In the genomic region with DNA sequence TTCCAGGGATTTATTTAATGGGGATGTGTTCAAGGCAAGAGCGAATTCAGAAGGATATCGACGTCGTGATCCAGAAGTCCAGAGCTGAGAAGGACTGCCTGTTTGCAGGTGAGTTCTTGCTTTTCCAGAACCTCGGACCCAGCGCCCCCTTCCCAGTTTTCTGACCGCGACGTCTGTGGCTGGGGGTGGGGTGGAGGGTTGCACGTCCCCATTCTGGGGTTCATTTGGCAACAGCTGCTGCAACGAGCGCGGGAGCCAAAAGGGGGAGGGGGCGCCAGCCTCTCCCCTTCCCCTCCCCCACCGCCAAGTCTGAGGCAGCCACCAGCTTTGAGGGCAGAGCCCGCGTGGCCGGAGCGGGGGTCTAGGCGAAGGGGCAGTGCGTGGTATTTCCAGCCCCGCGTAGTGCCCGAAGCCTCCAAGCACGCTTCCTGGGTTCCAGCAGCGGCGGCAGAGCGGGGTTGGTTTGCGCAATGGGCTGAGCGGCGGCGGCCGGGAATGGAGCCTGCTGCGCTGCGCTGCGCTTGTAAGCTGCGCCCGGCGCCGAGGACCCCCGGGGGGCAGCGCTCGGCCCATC, we compare ENCODE assay signal across 8 cellular contexts. TPM values are rescaled to one million over a fixed set of nuclear protein-coding genes. Genes with fewer than 3 reads are reported as not detected.
DNase-seq lines count a peak whose midpoint lies in the region; ATAC-seq and TF ChIP-seq lines count a peak whose summit lies in the region.

No MANE protein-coding gene starts in this region.

- no peaks in the 10 kb centered on the region for H3K36me3 ChIP-seq in BE2C

- H3K27me3 ChIP-seq in BE2C = peaks cover 13% of the 10 kb centered on the region

- no peaks in the 10 kb centered on the region for H3K4me1 ChIP-seq in BE2C

- intact Hi-C loops in sciatic nerve (cut with DNase I) = no loop called here

- DNase-seq in BE2C = peak; percentile 51
- DNase-seq in NOMO-1 treated with DMSO at 0.1 percent for 48 hours (lab: John Stamatoyannopoulos, UW; ENCODE audit: unreplicated experiment) = peak; percentile 25
- peak; percentile 44 for DNase-seq in amniotic epithelial cell (ENCODE audit: low read depth)
- peak in 40 of 51 donors; percentile 6 to 76 (median 44) for DNase-seq in hypothalamus (lab: John Stamatoyannopoulos, UW)
- peak; percentile 78 for DNase-seq in sciatic nerve (ENCODE audit: low spot score)
- no peak for DNase-seq in KG1 (lab: John Stamatoyannopoulos, UW)

- no peak for TF ChIP-seq CTCF in BE2C (IDR thresholded peaks at IDR 0.05; ENCODE audit: low read depth, low read length)

- no peaks in the 10 kb centered on the region for H3K9me3 ChIP-seq in BE2C

- ATAC-seq in GM18870 (IDR thresholded peaks at IDR 0.05; ENCODE audit: unreplicated experiment) (peak; percentile 48), HG03103 (IDR thresholded peaks at IDR 0.05; ENCODE audit: low read depth, unreplicated experiment) (peak; percentile 32), sciatic nerve (peak; percentile 71)

- H3K4me3 ChIP-seq in BE2C (ENCODE audit: low read depth, low read length) = peak overlapping the region; percentile 68

RNA-seq across cellular contexts. Expression of a gene that starts 0.7 kb away (rescaled TPM):
- 0.91 TPM for polyA plus RNA-seq in BE2C (2012; ENCODE audit: insufficient read depth, insufficient read length, low read depth)
- 30.4 TPM for total RNA-seq in sciatic nerve
